In genomic region chr1:54604572-54605370, GRCh38 we compare ENCODE assay signal across 14 cellular contexts. TPM values are rescaled to one million over a fixed set of nuclear protein-coding genes. Genes with fewer than 3 reads are reported as not detected.
DNase-seq lines count a peak whose midpoint lies in the region; ATAC-seq and TF ChIP-seq lines count a peak whose summit lies in the region.
"Had no signal": no experiment of that assay in that cellular context is flagged by ENCODE, and none has a peak within 500 bp of the region (broad histone marks: within the 10 kb centered on the region; RNA-seq: fewer than 3 reads in every experiment).

No MANE protein-coding gene starts in this region.

- H3K36me3 ChIP-seq in spleen (no peaks in the 10 kb centered on the region), lower lobe of right lung (no peaks in the 10 kb centered on the region)

- CTCF ChIA-PET in activated naive CD4-positive, alpha-beta T cell treated with anti-CD3 and anti-CD28 coated beads for 36 hours (lab: Charles Lee) = interaction anchor here (1.1 kb wide), 1 partner anchor 70 kb away, joined by 4 read pairs; no protein-coding TSS in a partner anchor

- no peaks in the 10 kb centered on the region for H3K27me3 ChIP-seq in spleen (replicated peaks in 1 of 7)
- H3K27me3 ChIP-seq in lower lobe of right lung (ENCODE audit: low read depth) = no peaks in the 10 kb centered on the region

- TF ChIP-seq POLR2A in spleen (IDR thresholded peaks at IDR 0.05) = no peak

- H3K27ac Mint-ChIP-seq in activated naive CD4-positive, alpha-beta T cell treated with anti-CD3 and anti-CD28 coated beads for 36 hours = peak overlapping the region; percentile 34
- no peak overlapping the region for H3K27ac Mint-ChIP-seq in glutamatergic neuron (ENCODE audit: unreplicated experiment)
- H3K27ac Mint-ChIP-seq: T-helper 2 cell treated with Interferon-gamma antibody and Interleukin-4, amounts not matched to agents 5 μg/mL and 100 μg/mL, for 36 hours had no signal

- H3K4me3 Mint-ChIP-seq in activated naive CD4-positive, alpha-beta T cell treated with anti-CD3 and anti-CD28 coated beads for 36 hours = no peak overlapping the region
- no peak overlapping the region for H3K4me3 Mint-ChIP-seq in glutamatergic neuron (ENCODE audit: unreplicated experiment)
- H3K4me3 Mint-ChIP-seq: T-helper 2 cell treated with Interferon-gamma antibody and Interleukin-4, amounts not matched to agents 5 μg/mL and 100 μg/mL, for 36 hours had no signal

- intact Hi-C loops in activated naive CD4-positive, alpha-beta T cell treated with anti-CD3 and anti-CD28 coated beads for 36 hours (cut with micrococcal nuclease) = no loop called here
- intact Hi-C loops in spleen (cut with DNase I; ENCODE audit: low total_unique reads) = no loop called here
- intact Hi-C loops in lower lobe of right lung (cut with DNase I) = no loop called here

- TF ChIP-seq CTCF in spleen (IDR thresholded peaks at IDR 0.05 in 8 of 11, conservative IDR thresholded peaks at IDR 0.05 in 3 of 11) (no peak), lower lobe of right lung (IDR thresholded peaks at IDR 0.05) (no peak), glutamatergic neuron (IDR thresholded peaks at IDR 0.05; ENCODE audit: partially characterized antibody, unreplicated experiment) (no peak)

- no peaks in the 10 kb centered on the region for H3K9me3 ChIP-seq in spleen
- no peaks in the 10 kb centered on the region for H3K9me3 ChIP-seq in lower lobe of right lung
- H3K9me3 ChIP-seq: thoracic aorta had no signal

- H3K27me3 Mint-ChIP-seq in activated naive CD4-positive, alpha-beta T cell treated with anti-CD3 and anti-CD28 coated beads for 36 hours (ENCODE audit: low read depth) = no peaks in the 10 kb centered on the region
- peaks cover 15% of the 10 kb centered on the region for H3K27me3 Mint-ChIP-seq in glutamatergic neuron (ENCODE audit: unreplicated experiment)

- H3K4me1 ChIP-seq in spleen = peaks cover 0 to 11% (median 2%) of the 10 kb centered on the region in 6 donors
- H3K4me1 ChIP-seq in lower lobe of right lung = no peaks in the 10 kb centered on the region

- H3K27ac ChIP-seq in spleen (no peak overlapping the region), lower lobe of right lung (no peak overlapping the region)
- H3K27ac ChIP-seq: thoracic aorta had no signal

- ATAC-seq in lower lobe of right lung = no peak

- H3K4me1 Mint-ChIP-seq in activated naive CD4-positive, alpha-beta T cell treated with anti-CD3 and anti-CD28 coated beads for 36 hours (ENCODE audit: low read depth) = peaks cover 14% of the 10 kb centered on the region
- H3K4me1 Mint-ChIP-seq in glutamatergic neuron (ENCODE audit: low read depth, unreplicated experiment) = peaks cover 14% of the 10 kb centered on the region

- H3K4me3 ChIP-seq in spleen (no peak overlapping the region), lower lobe of right lung (no peak overlapping the region)
- H3K4me3 ChIP-seq: thoracic aorta had no signal

- WGBS in spleen, 5 donors = 43 to 57% (median 54%) methylated on average over 10 to 13 of the region's 13 CpGs

- H3K36me3 Mint-ChIP-seq in activated naive CD4-positive, alpha-beta T cell treated with anti-CD3 and anti-CD28 coated beads for 36 hours (ENCODE audit: low read depth) = no peaks in the 10 kb centered on the region
- no peaks in the 10 kb centered on the region for H3K36me3 Mint-ChIP-seq in glutamatergic neuron (ENCODE audit: unreplicated experiment)

- peak; percentile 40 for DNase-seq in NCI-H1694 treated with DMSO at 0.1 percent for 48 hours (lab: John Stamatoyannopoulos, UW)
- DNase-seq in NCI-H1694 (lab: John Stamatoyannopoulos, UW) = no peak
- peak; percentile 51 for DNase-seq in NCI-H2196 (lab: John Stamatoyannopoulos, UW; ENCODE audit: unreplicated experiment)
- DNase-seq in activated naive CD4-positive, alpha-beta T cell treated with anti-CD3 and anti-CD28 coated beads for 36 hours = peak; percentile 62
- DNase-seq in spleen = peak; percentile 77
- no peak for DNase-seq in cerebellar nuclear complex (lab: John Stamatoyannopoulos, UW)
- no peak for DNase-seq in lower lobe of right lung
- DNase-seq in glutamatergic neuron = no peak
- DNase-seq: 8988T, islet precursor cell, Karpas-422 had no signal

- no peaks in the 10 kb centered on the region for H3K9me3 Mint-ChIP-seq in activated naive CD4-positive, alpha-beta T cell treated with anti-CD3 and anti-CD28 coated beads for 36 hours
- peaks cover 11% of the 10 kb centered on the region for H3K9me3 Mint-ChIP-seq in glutamatergic neuron (ENCODE audit: unreplicated experiment)
- H3K9me3 Mint-ChIP-seq: T-helper 2 cell treated with Interferon-gamma antibody and Interleukin-4, amounts not matched to agents 5 μg/mL and 100 μg/mL, for 36 hours had no signal

RNA-seq across cellular contexts. Expression of gene FAM151A, which starts 18.6 kb away (rescaled TPM):
- not detected for total RNA-seq in activated naive CD4-positive, alpha-beta T cell treated with anti-CD3 and anti-CD28 coated beads for 36 hours
- total RNA-seq in spleen = 1 to 10 TPM in 1 of 7 donors, under 1 TPM in 5, not detected in 1; 0.70 to 1.2 (median 0.75) TPM
- 1 to 10 TPM; 2.9 to 4.2 (median 3.8) TPM for polyA plus RNA-seq in spleen
- not detected for total RNA-seq in lower lobe of right lung
- total RNA-seq in glutamatergic neuron (ENCODE audit: unreplicated experiment) = not detected
- total RNA-seq: cerebellum, thoracic aorta had no signal

RNA-seq across cellular contexts. Expression of gene MROH7, which starts 36.8 kb away (rescaled TPM):
- total RNA-seq in activated naive CD4-positive, alpha-beta T cell treated with anti-CD3 and anti-CD28 coated beads for 36 hours = under 1 TPM; 0.07 to 0.10 TPM
- total RNA-seq in spleen (1 to 10 TPM; 1.1 to 3.6 (median 1.6) TPM), lower lobe of right lung (2.1 TPM), glutamatergic neuron (ENCODE audit: unreplicated experiment) (not detected)
- 1 to 10 TPM in 1 of 3 donors, under 1 TPM in 2; 0.36 to 1.2 (median 0.58) TPM for polyA plus RNA-seq in spleen

RNA-seq across cellular contexts. Expression of gene ACOT11, which starts 56.7 kb away (rescaled TPM):
- total RNA-seq in activated naive CD4-positive, alpha-beta T cell treated with anti-CD3 and anti-CD28 coated beads for 36 hours = 1 to 10 TPM; 1.1 to 1.2 TPM
- total RNA-seq in spleen (1 to 10 TPM; 1.5 to 3.2 (median 2.5) TPM), lower lobe of right lung (5.0 TPM), glutamatergic neuron (ENCODE audit: unreplicated experiment) (0.32 TPM)
- under 1 TPM; 0.30 to 0.86 (median 0.52) TPM for polyA plus RNA-seq in spleen

Comparison
In these comparisons a context has a peak if more than half of its experiments do, and no peak if none do; other contexts are left out.
1. DNase-seq: peak in NCI-H1694 treated with DMSO at 0.1 percent for 48 hours (single experiment), NCI-H2196 (single experiment), activated naive CD4-positive, alpha-beta T cell treated with anti-CD3 and anti-CD28 coated beads for 36 hours (single experiment) and spleen (single experiment); none in NCI-H1694 (single experiment), cerebellar nuclear complex (0 of 2), lower lobe of right lung (single experiment) and glutamatergic neuron (single experiment).